ENCODE assay signal across 8 cellular contexts in genomic region chrX:40952855-40953254, GRCh38.
DNase-seq lines count a peak whose midpoint lies in the region; ATAC-seq, FAIRE-seq and TF ChIP-seq lines count a peak whose summit lies in the region.

No MANE protein-coding gene starts in this region.

- FAIRE-seq in GM12891 (lab: Jason Lieb, UNC) = peak; percentile 56

- ATAC-seq in HG02885 (IDR thresholded peaks at IDR 0.05; ENCODE audit: poor library complexity, unreplicated experiment) = no peak

- peak overlapping the region; percentile 81 for H3K27ac Mint-ChIP-seq in osteocyte (ENCODE audit: unreplicated experiment)

- no peak for TF ChIP-seq CTCF in osteocyte (IDR thresholded peaks at IDR 0.05)

- H3K27me3 Mint-ChIP-seq in osteocyte (ENCODE audit: unreplicated experiment) = no peaks in the 10 kb centered on the region

- peaks cover 17% of the 10 kb centered on the region for H3K9me3 Mint-ChIP-seq in osteocyte (ENCODE audit: unreplicated experiment)

- H3K4me3 Mint-ChIP-seq in osteocyte (ENCODE audit: unreplicated experiment) = peak overlapping the region; percentile 53

- no peaks in the 10 kb centered on the region for H3K36me3 Mint-ChIP-seq in osteocyte (ENCODE audit: unreplicated experiment)

- H3K27ac ChIP-seq in KOPT-K1 (ENCODE audit: low read depth, low read length, poor library complexity, severe bottlenecking) = peak overlapping the region; percentile 41

- H3K9me3 ChIP-seq in KOPT-K1 (ENCODE audit: insufficient read depth, low read length, poor library complexity, severe bottlenecking) = no peaks in the 10 kb centered on the region

- H3K36me3 ChIP-seq in KOPT-K1 (ENCODE audit: insufficient read depth, low read length) = no peaks in the 10 kb centered on the region

- no peak for DNase-seq in GM12891 (ENCODE audit: insufficient read length, low spot score)
- peak; percentile 4 for DNase-seq in central memory CD4-positive, alpha-beta T cell
- DNase-seq in osteocyte (ENCODE audit: extremely low spot score, unreplicated experiment) = no peak
- no peak for DNase-seq in HK-2 (ENCODE audit: unreplicated experiment)
- no peak for DNase-seq in activated CD4-positive, CD25-positive, alpha-beta regulatory T cell treated with anti-CD3 and anti-CD28 coated beads, Interleukin-2, amount 50 U/mL, for 72 hours
- no peak for DNase-seq in NCI-H526 (lab: John Stamatoyannopoulos, UW)

- TF ChIP-seq POLR2A in GM12891 (IDR thresholded peaks at IDR 0.05; ENCODE audit: low read depth, low read length) = no peak

- H3K4me1 Mint-ChIP-seq in osteocyte (ENCODE audit: unreplicated experiment) = peaks cover 6% of the 10 kb centered on the region

TF ChIP-seq in GM12891, 5 proteins besides CTCF, POLR2A, EP300 and RAD21:
- TF ChIP-seq SPI1 (IDR thresholded peaks at IDR 0.05; ENCODE audit: low read depth, low read length) = 0 out of 2 replicates have a peak, but pooled peaks have one; percentile 25
- TF ChIP-seq TAF1 (IDR thresholded peaks at IDR 0.05; ENCODE audit: low read depth, low read length) = no peak
- no peak for TF ChIP-seq POU2F2 (IDR thresholded peaks at IDR 0.05; ENCODE audit: low read depth, low read length)
